Comparison of ENCODE assay signal across 13 cellular contexts in genomic region chr15:63856711-63857458, GRCh38. TPM values are rescaled to one million over a fixed set of nuclear protein-coding genes. Genes with fewer than 3 reads are reported as not detected.
DNase-seq lines count a peak whose midpoint lies in the region; ATAC-seq and TF ChIP-seq lines count a peak whose summit lies in the region.
"Had no signal": no experiment of that assay in that cellular context is flagged by ENCODE, and none has a peak within 500 bp of the region (broad histone marks: within the 10 kb centered on the region; RNA-seq: fewer than 3 reads in every experiment).

No MANE protein-coding gene starts in this region.

- H3K27me3 Mint-ChIP-seq in endodermal cell (ENCODE audit: insufficient read depth) (no peaks in the 10 kb centered on the region), neural progenitor cell (ENCODE audit: insufficient read depth, low read depth) (no peaks in the 10 kb centered on the region)

- TF ChIP-seq EP300 in suprapubic skin (IDR thresholded peaks at IDR 0.05) = no peak

- no peak for TF ChIP-seq POLR2A in suprapubic skin (IDR thresholded peaks at IDR 0.05)

- DNase-seq in EL = peak; percentile 79
- DNase-seq in PC-3 = peak; percentile 42
- no peak for DNase-seq in endodermal cell
- no peak for DNase-seq in neural progenitor cell (ENCODE audit: low spot score)
- DNase-seq in suprapubic skin (ENCODE audit: low spot score in 2 of 2) = no peak
- no peak for DNase-seq in DMS153 (lab: John Stamatoyannopoulos, UW)
- DNase-seq: activated CD4-positive, alpha-beta T cell treated with anti-CD3 and anti-CD28 coated beads, Interleukin-2, amount 50 U/mL, for 48 hours; DMS79; H7; NCI-H1694 had no signal

- H4K20me1 ChIP-seq in PC-3 (ENCODE audit: low read length) (no peaks in the 10 kb centered on the region), neural progenitor cell (ENCODE audit: low read depth) (no peaks in the 10 kb centered on the region)

- no peaks in the 10 kb centered on the region for H3F3A ChIP-seq in PC-3 (ENCODE audit: low read length, unreplicated experiment)
- no peaks in the 10 kb centered on the region for H3F3A ChIP-seq in neural progenitor cell (ENCODE audit: low read depth)

- H3K4me3 ChIP-seq in PC-3 (ENCODE audit: low read length) (no peak overlapping the region), endodermal cell (ENCODE audit: low read length) (no peak overlapping the region), neural progenitor cell (no peak overlapping the region), suprapubic skin (no peak overlapping the region)

- ATAC-seq in PC-3 (peak; percentile 50), GM21619 (IDR thresholded peaks at IDR 0.05; ENCODE audit: unreplicated experiment) (no peak)
- ATAC-seq: activated naive CD4-positive, alpha-beta T cell treated with anti-CD3 and anti-CD28 coated beads, Interleukin-2, amount 50 U/mL, for 72 hours had no signal

- H3K79me2 ChIP-seq in PC-3 (ENCODE audit: low read length) (no peaks in the 10 kb centered on the region), neural progenitor cell (ENCODE audit: low read depth) (no peaks in the 10 kb centered on the region)

- H2AFZ ChIP-seq in PC-3 (ENCODE audit: low read length) (no peak overlapping the region), neural progenitor cell (replicated peaks) (no peak overlapping the region)

- CTCF ChIA-PET in PC-3 (lab: Charles Lee) = no interaction called here

- H3K9me3 Mint-ChIP-seq in endodermal cell = no peaks in the 10 kb centered on the region
- no peaks in the 10 kb centered on the region for H3K9me3 Mint-ChIP-seq in neural progenitor cell
- H3K9me3 Mint-ChIP-seq: T-helper 1 cell treated with Interleukin-12 subunit alpha and Interleukin-12 subunit beta and Interleukin-4 antibody, amounts not matched to agents 30 μg/mL and 1 μg/mL, for 36 hours had no signal

- H3K27me3 ChIP-seq in PC-3 (ENCODE audit: low read length) (no peaks in the 10 kb centered on the region), endodermal cell (ENCODE audit: control insufficient read depth, insufficient read depth, low read length, poor library complexity, severe bottlenecking) (no peaks in the 10 kb centered on the region), neural progenitor cell (no peaks in the 10 kb centered on the region), suprapubic skin (no peaks in the 10 kb centered on the region)

- H3K27ac Mint-ChIP-seq in endodermal cell (no peak overlapping the region), neural progenitor cell (peak overlapping the region; percentile 90)
- H3K27ac Mint-ChIP-seq: T-helper 1 cell treated with Interleukin-12 subunit alpha and Interleukin-12 subunit beta and Interleukin-4 antibody, amounts not matched to agents 30 μg/mL and 1 μg/mL, for 36 hours had no signal

- H3K4me3 Mint-ChIP-seq in endodermal cell = no peak overlapping the region
- H3K4me3 Mint-ChIP-seq in neural progenitor cell = no peak overlapping the region
- H3K4me3 Mint-ChIP-seq: T-helper 1 cell treated with Interleukin-12 subunit alpha and Interleukin-12 subunit beta and Interleukin-4 antibody, amounts not matched to agents 30 μg/mL and 1 μg/mL, for 36 hours had no signal

- no peaks in the 10 kb centered on the region for H3K9me2 ChIP-seq in PC-3 (replicated peaks; ENCODE audit: low read length)

- H3K4me1 Mint-ChIP-seq in endodermal cell = no peaks in the 10 kb centered on the region
- peaks cover 28% of the 10 kb centered on the region for H3K4me1 Mint-ChIP-seq in neural progenitor cell

- H3K9ac ChIP-seq in PC-3 (ENCODE audit: low read length) (no peak overlapping the region), endodermal cell (ENCODE audit: extremely low read depth, low read length, poor library complexity, severe bottlenecking) (no peak overlapping the region), neural progenitor cell (no peak overlapping the region)

- no TSS peak for BruUV-seq in PC-3 (replicated peaks; lab: Mats Ljungman, UMichigan)

- H3K4me1 ChIP-seq in PC-3 (ENCODE audit: insufficient read depth, low read length) (peaks cover 13% of the 10 kb centered on the region; the same call in 1 of the 2 replicates), endodermal cell (ENCODE audit: control insufficient read depth, insufficient read depth, low read length) (no peaks in the 10 kb centered on the region), neural progenitor cell (no peaks in the 10 kb centered on the region), suprapubic skin (peaks cover 2% of the 10 kb centered on the region)

- H3K36me3 Mint-ChIP-seq in endodermal cell (ENCODE audit: low read depth) = no peaks in the 10 kb centered on the region
- H3K36me3 Mint-ChIP-seq in neural progenitor cell = no peaks in the 10 kb centered on the region
- H3K36me3 Mint-ChIP-seq: activated naive CD4-positive, alpha-beta T cell treated with anti-CD3 and anti-CD28 coated beads, Interleukin-2, amount 50 U/mL, for 72 hours had no signal

- no peak overlapping the region for H3K27ac ChIP-seq in PC-3 (ENCODE audit: low read length)
- peak overlapping the region; percentile 71 for H3K27ac ChIP-seq in endodermal cell (ENCODE audit: low read depth, low read length)
- H3K27ac ChIP-seq in neural progenitor cell = no peak overlapping the region
- no peak overlapping the region for H3K27ac ChIP-seq in suprapubic skin

- WGBS in endodermal cell (ENCODE audit: insufficient coverage in 1 of 2, insufficient read length in 1 of 2), 2 experiments = 100% methylated on average over 2 to 4 of the region's 4 CpGs
- 88% methylated on average over 4 of the region's 4 CpGs for WGBS in suprapubic skin

- intact Hi-C loops in PC-3 (cut with micrococcal nuclease) = no loop called here

- no peaks in the 10 kb centered on the region for H3K36me3 ChIP-seq in PC-3 (ENCODE audit: low read depth, low read length)
- no peaks in the 10 kb centered on the region for H3K36me3 ChIP-seq in endodermal cell (ENCODE audit: control insufficient read depth, insufficient read depth, low read length)
- no peaks in the 10 kb centered on the region for H3K36me3 ChIP-seq in neural progenitor cell
- H3K36me3 ChIP-seq in suprapubic skin = no peaks in the 10 kb centered on the region

- no peak for TF ChIP-seq CTCF in PC-3 (conservative IDR thresholded peaks at IDR 0.05; ENCODE audit: low read depth, low read length)
- TF ChIP-seq CTCF in endodermal cell (conservative IDR thresholded peaks at IDR 0.05) = no peak
- no peak for TF ChIP-seq CTCF in neural progenitor cell (IDR thresholded peaks at IDR 0.05)
- no peak for TF ChIP-seq CTCF in suprapubic skin (IDR thresholded peaks at IDR 0.05)

- POLR2A ChIA-PET in PC-3 (lab: Charles Lee; ENCODE audit: unreplicated experiment) = no interaction called here

- H3K9me3 ChIP-seq in PC-3 (ENCODE audit: low read length) = no peaks in the 10 kb centered on the region
- no peaks in the 10 kb centered on the region for H3K9me3 ChIP-seq in endodermal cell (ENCODE audit: control insufficient read depth, low read length)
- H3K9me3 ChIP-seq in neural progenitor cell (ENCODE audit: low read depth) = no peaks in the 10 kb centered on the region
- H3K9me3 ChIP-seq in suprapubic skin = no peaks in the 10 kb centered on the region

- H3K4me2 ChIP-seq in PC-3 (ENCODE audit: low read length) (peak overlapping the region; percentile 16; the same call in 1 of the 2 replicates), neural progenitor cell (no peak overlapping the region)

RNA-seq across cellular contexts. Expression of gene HERC1, which starts 23.1 kb away (rescaled TPM):
- total RNA-seq in PC-3 (2014; rRNA removed) (40.8 and 46.4 TPM in 2 replicates), endodermal cell (10 to 100 TPM; 31.3 to 34.6 TPM), neural progenitor cell (ENCODE audit: low replicate concordance) (55.0 and 75.0 TPM in 2 replicates), suprapubic skin (100 to 1,000 TPM in 3 of 4 donors, 10 to 100 TPM in 1; 74.2 to 155 (median 112) TPM)
- 30.0 TPM for polyA plus RNA-seq in endodermal cell (2013, experiment 1 of 2)
- polyA plus RNA-seq in endodermal cell (2013, experiment 2 of 2) = 34.7 TPM

Comparison
In these comparisons a context has a peak if more than half of its experiments do, and no peak if none do; other contexts are left out.
1. DNase-seq: peak in EL (single experiment) and PC-3 (single experiment); none in endodermal cell (single experiment), neural progenitor cell (single experiment), suprapubic skin (0 of 2) and DMS153 (single experiment).